In the genomic region with DNA sequence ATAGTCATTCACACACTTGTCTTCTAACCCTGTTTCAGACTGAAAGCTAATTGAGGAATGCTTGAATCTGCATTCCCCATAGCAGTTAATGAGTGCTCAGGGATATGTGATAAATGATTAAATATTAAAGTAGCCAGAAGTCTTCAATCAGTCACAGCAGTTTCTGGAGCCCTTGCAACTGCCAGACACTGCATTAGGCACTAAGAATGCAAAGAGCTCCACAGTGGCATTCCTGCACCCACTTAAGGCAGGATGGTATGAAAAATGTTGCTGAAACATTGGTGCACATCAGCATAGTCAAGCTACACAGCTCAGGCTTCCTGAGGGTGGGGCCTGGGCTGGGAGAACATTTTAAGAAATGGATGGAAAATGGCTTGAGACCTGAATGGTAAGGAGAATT, we compare ENCODE assay signal across 24 cellular contexts. TPM values are rescaled to one million over a fixed set of nuclear protein-coding genes. Genes with fewer than 3 reads are reported as not detected.
DNase-seq lines count a peak whose midpoint lies in the region; ATAC-seq and TF ChIP-seq lines count a peak whose summit lies in the region.
"Had no signal": no experiment of that assay in that cellular context is flagged by ENCODE, and none has a peak within 500 bp of the region (broad histone marks: within the 10 kb centered on the region; RNA-seq: fewer than 3 reads in every experiment).

No MANE protein-coding gene starts in this region.

- H3K4me1 ChIP-seq in adipocyte (ENCODE audit: control insufficient read depth, insufficient read depth, low read length) (peaks cover 45% of the 10 kb centered on the region), left lung (peaks cover 4 to 16% of the 10 kb centered on the region in 2 donors), subcutaneous abdominal adipose tissue (ENCODE audit: control insufficient read depth in 5 of 5, insufficient read depth in 5 of 5, low read length in 5 of 5) (peaks cover 1 to 58% (median 38%) of the 10 kb centered on the region in 5 donors)

- DNase-seq in adipocyte (ENCODE audit: low read depth) (peak; percentile 49), left lung (no peak), nephron progenitor cell (no peak), T-helper 17 cell (no peak), HEK293T (ENCODE audit: extremely low spot score) (no peak), NCI-H2227 (lab: John Stamatoyannopoulos, UW; ENCODE audit: unreplicated experiment) (no peak)
- DNase-seq in activated T-cell treated with anti-CD3 and anti-CD28 coated beads, Interleukin-2, amount 50 U/mL, for 24 hours = no peak
- DNase-seq: GDM1, MM.1S, NCI-H1048, NCI-H1417 treated with DMSO at 0.1 percent for 48 hours, NCI-H187 treated with DMSO at 0.1 percent for 48 hours, NCI-H226, NCI-H510A treated with DMSO at 0.1 percent for 48 hours, NCI-H748 treated with DMSO at 0.1 percent for 48 hours, PC-9, RPMI8226, SHP77 had no signal

- H3K36me3 Mint-ChIP-seq in nephron progenitor cell (ENCODE audit: low read depth) (peaks cover 44% of the 10 kb centered on the region), T-helper 17 cell (ENCODE audit: low read depth) (peaks cover 4% of the 10 kb centered on the region)
- H3K36me3 Mint-ChIP-seq in activated T-cell treated with anti-CD3 and anti-CD28 coated beads, Interleukin-2, amount 50 U/mL, for 24 hours (ENCODE audit: low read depth) = no peaks in the 10 kb centered on the region

- peaks cover 9% of the 10 kb centered on the region for H3K9me3 Mint-ChIP-seq in nephron progenitor cell
- peaks cover 6% of the 10 kb centered on the region for H3K9me3 Mint-ChIP-seq in activated T-cell treated with anti-CD3 and anti-CD28 coated beads, Interleukin-2, amount 50 U/mL, for 24 hours

- CTCF ChIA-PET in HEK293T (lab: Yijun Ruan, JAX) = no interaction called here

- H3K27ac Mint-ChIP-seq in nephron progenitor cell = peak overlapping the region; percentile 72
- H3K27ac Mint-ChIP-seq in T-helper 17 cell = no peak overlapping the region
- no peak overlapping the region for H3K27ac Mint-ChIP-seq in activated T-cell treated with anti-CD3 and anti-CD28 coated beads, Interleukin-2, amount 50 U/mL, for 24 hours
- H3K27ac Mint-ChIP-seq: B cell, CD14-positive monocyte had no signal

- H3K9ac ChIP-seq in adipocyte (ENCODE audit: low read length) (no peak overlapping the region), subcutaneous abdominal adipose tissue (ENCODE audit: low read length in 5 of 5) (no peak overlapping the region)

- H3K9me3 ChIP-seq in adipocyte (ENCODE audit: control insufficient read depth, low read length) (no peaks in the 10 kb centered on the region), left lung (no peaks in the 10 kb centered on the region), subcutaneous abdominal adipose tissue (ENCODE audit: control insufficient read depth in 5 of 5, low read length in 5 of 5) (no peaks in the 10 kb centered on the region), T-helper 17 cell (ENCODE audit: control insufficient read depth, low read length, poor library complexity, severe bottlenecking) (no peaks in the 10 kb centered on the region)
- H3K9me3 ChIP-seq: A549 had no signal

- H3K4me1 Mint-ChIP-seq in nephron progenitor cell (peaks cover 26% of the 10 kb centered on the region), T-helper 17 cell (peaks cover 9% of the 10 kb centered on the region)
- H3K4me1 Mint-ChIP-seq in activated T-cell treated with anti-CD3 and anti-CD28 coated beads, Interleukin-2, amount 50 U/mL, for 24 hours (ENCODE audit: low read depth) = peaks cover 8% of the 10 kb centered on the region

- H3K4me3 ChIP-seq in adipocyte (ENCODE audit: low read length) (no peak overlapping the region), left lung (no peak overlapping the region), subcutaneous abdominal adipose tissue (ENCODE audit: low read depth in 1 of 5, low read length in 5 of 5) (no peak overlapping the region)
- H3K4me3 ChIP-seq: A549, PC-9 had no signal

- ATAC-seq in left lung (peak; percentile 33), T-helper 17 cell (no peak)
- ATAC-seq: A549 had no signal

- POLR2A ChIA-PET in HEK293T (lab: Yijun Ruan, JAX) = no interaction called here

- intact Hi-C loops in left lung (cut with DNase I) = no loop called here

- H3K27me3 ChIP-seq in adipocyte (replicated peaks; ENCODE audit: control insufficient read depth, insufficient read depth, low read length) (no peaks in the 10 kb centered on the region), left lung (peaks cover 0 to 7% of the 10 kb centered on the region in 2 donors), subcutaneous abdominal adipose tissue (ENCODE audit: control insufficient read depth in 5 of 5, insufficient read depth in 4 of 5, low read length in 5 of 5) (no peaks in the 10 kb centered on the region)

- H3K27ac ChIP-seq in left lung (no peak overlapping the region), subcutaneous abdominal adipose tissue (ENCODE audit: low read depth, low read length) (peak overlapping the region; percentile 64)
- H3K27ac ChIP-seq: A549, PC-9 had no signal

- H3K4me3 Mint-ChIP-seq in nephron progenitor cell (no peak overlapping the region), T-helper 17 cell (no peak overlapping the region)
- no peak overlapping the region for H3K4me3 Mint-ChIP-seq in activated T-cell treated with anti-CD3 and anti-CD28 coated beads, Interleukin-2, amount 50 U/mL, for 24 hours
- H3K4me3 Mint-ChIP-seq: B cell, CD14-positive monocyte had no signal

- peaks cover 19% of the 10 kb centered on the region for H3K36me3 ChIP-seq in adipocyte (ENCODE audit: control insufficient read depth, insufficient read depth, low read length, severe bottlenecking)
- H3K36me3 ChIP-seq in left lung = peaks cover 0 to 13% of the 10 kb centered on the region in 2 donors
- peaks cover 5 to 30% (median 20%) of the 10 kb centered on the region in 5 donors for H3K36me3 ChIP-seq in subcutaneous abdominal adipose tissue (ENCODE audit: control insufficient read depth in 5 of 5, insufficient read depth in 5 of 5, low read length in 5 of 5)

- H3K27me3 Mint-ChIP-seq in nephron progenitor cell (ENCODE audit: low read depth, poor library complexity) (peaks cover 5% of the 10 kb centered on the region), T-helper 17 cell (peaks cover 5% of the 10 kb centered on the region)
- peaks cover 13% of the 10 kb centered on the region for H3K27me3 Mint-ChIP-seq in activated T-cell treated with anti-CD3 and anti-CD28 coated beads, Interleukin-2, amount 50 U/mL, for 24 hours
- H3K27me3 Mint-ChIP-seq: B cell had no signal

- TF ChIP-seq CTCF in left lung (IDR thresholded peaks at IDR 0.05) (no peak), nephron progenitor cell (IDR thresholded peaks at IDR 0.05) (no peak)

TF ChIP-seq in HEK293T, 16 proteins besides CTCF, POLR2A, EP300 and RAD21:
- TF ChIP-seq TARDBP (IDR thresholded peaks at IDR 0.05) (no peak), FOXK2 (IDR thresholded peaks at IDR 0.05) (no peak), FOXM1 (IDR thresholded peaks at IDR 0.05; ENCODE audit: borderline replicate concordance) (no peak), BHLHE40 (IDR thresholded peaks at IDR 0.05; ENCODE audit: borderline replicate concordance) (no peak), CTBP1 (IDR thresholded peaks at IDR 0.05; ENCODE audit: borderline replicate concordance) (no peak), HDGF (IDR thresholded peaks at IDR 0.05; ENCODE audit: borderline replicate concordance) (no peak), L3MBTL2 (conservative IDR thresholded peaks at IDR 0.05) (no peak), ELF4 (IDR thresholded peaks at IDR 0.05) (no peak), SUZ12 (IDR thresholded peaks at IDR 0.05) (no peak), LEF1 (IDR thresholded peaks at IDR 0.05; ENCODE audit: borderline replicate concordance) (no peak), FOXA1 (IDR thresholded peaks at IDR 0.05) (no peak), ZNF384 (IDR thresholded peaks at IDR 0.05) (no peak), NFRKB (IDR thresholded peaks at IDR 0.05) (no peak), ARNT (IDR thresholded peaks at IDR 0.05) (no peak)
- TF ChIP-seq, protein P1, sequence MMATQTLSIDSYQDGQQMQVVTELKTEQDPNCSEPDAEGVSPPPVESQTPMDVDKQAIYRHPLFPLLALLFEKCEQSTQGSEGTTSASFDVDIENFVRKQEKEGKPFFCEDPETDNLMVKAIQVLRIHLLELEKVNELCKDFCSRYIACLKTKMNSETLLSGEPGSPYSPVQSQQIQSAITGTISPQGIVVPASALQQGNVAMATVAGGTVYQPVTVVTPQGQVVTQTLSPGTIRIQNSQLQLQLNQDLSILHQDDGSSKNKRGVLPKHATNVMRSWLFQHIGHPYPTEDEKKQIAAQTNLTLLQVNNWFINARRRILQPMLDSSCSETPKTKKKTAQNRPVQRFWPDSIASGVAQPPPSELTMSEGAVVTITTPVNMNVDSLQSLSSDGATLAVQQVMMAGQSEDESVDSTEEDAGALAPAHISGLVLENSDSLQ (IDR thresholded peaks at IDR 0.05) = no peak

RNA-seq across cellular contexts. Expression of a gene that starts 6.5 kb away (rescaled TPM):
- total RNA-seq in left lung (10 to 100 TPM; 33.2 to 43.4 TPM), T-helper 17 cell (1 to 10 TPM; 1.1 to 1.4 TPM)
- total RNA-seq: Daoy had no signal

RNA-seq across cellular contexts. Expression of a gene that starts 34.3 kb away (rescaled TPM):
- total RNA-seq in left lung (10 to 100 TPM; 23.5 to 68.7 TPM), T-helper 17 cell (10 to 100 TPM in 1 of 2 donors, 1 to 10 TPM in 1; 5.4 to 12.0 TPM)
- total RNA-seq: Daoy, H4, PC-9 had no signal

RNA-seq across cellular contexts. Expression of a gene that starts 35.7 kb away (rescaled TPM):
- total RNA-seq in left lung = 10 to 100 TPM; 50.3 to 55.9 TPM
- 10 to 100 TPM; 60.5 to 63.6 TPM for total RNA-seq in T-helper 17 cell

Comparison
In these comparisons a context has a peak if more than half of its experiments do, and no peak if none do; other contexts are left out.
1. RNA of a gene that starts 6.5 kb away (total RNA-seq): 33.2 to 43.4 TPM in left lung; 1.1 to 1.4 TPM in T-helper 17 cell; every median in the first group is over 10 times any median in the second.